Comparison of ENCODE assay signal across 1 cellular context in the genomic region with DNA sequence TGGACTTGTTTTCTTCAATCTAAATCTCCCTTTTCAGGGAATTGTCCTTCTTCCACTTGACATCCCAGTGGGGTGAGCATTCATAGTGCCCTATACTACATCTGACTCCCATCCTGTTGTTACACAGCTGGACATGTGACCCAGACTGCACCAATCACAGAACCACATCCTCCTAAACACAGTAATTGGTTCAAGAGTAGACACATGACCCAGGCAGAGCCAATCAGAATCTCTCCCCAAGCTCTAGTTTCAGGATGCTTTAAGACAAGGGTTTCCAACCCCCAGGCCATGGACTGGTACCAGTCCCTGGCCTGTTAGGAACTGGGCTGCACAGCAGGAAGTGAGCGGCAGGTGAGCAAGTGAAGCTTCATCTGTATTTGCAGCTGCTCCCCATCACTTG.
TF ChIP-seq lines count a peak whose summit lies in the region.

No MANE protein-coding gene starts in this region.

TF ChIP-seq in K562, 482 proteins besides CTCF, POLR2A, EP300 and RAD21:
- TF ChIP-seq RBM25 (IDR thresholded peaks at IDR 0.05; ENCODE audit: low read depth, low read length, severe bottlenecking), result peak; percentile 30
- peak; percentile 53 for TF ChIP-seq CBFA2T2 (conservative IDR thresholded peaks at IDR 0.05)
- no peak for TF ChIP-seq MIER1 (IDR thresholded peaks at IDR 0.05; ENCODE audit: low read depth)
- TF ChIP-seq, protein P1, sequence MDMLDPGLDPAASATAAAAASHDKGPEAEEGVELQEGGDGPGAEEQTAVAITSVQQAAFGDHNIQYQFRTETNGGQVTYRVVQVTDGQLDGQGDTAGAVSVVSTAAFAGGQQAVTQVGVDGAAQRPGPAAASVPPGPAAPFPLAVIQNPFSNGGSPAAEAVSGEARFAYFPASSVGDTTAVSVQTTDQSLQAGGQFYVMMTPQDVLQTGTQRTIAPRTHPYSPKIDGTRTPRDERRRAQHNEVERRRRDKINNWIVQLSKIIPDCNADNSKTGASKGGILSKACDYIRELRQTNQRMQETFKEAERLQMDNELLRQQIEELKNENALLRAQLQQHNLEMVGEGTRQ (CRISPR knock-in tag; IDR thresholded peaks at IDR 0.05), result peak; percentile 94
- TF ChIP-seq, protein P2, sequence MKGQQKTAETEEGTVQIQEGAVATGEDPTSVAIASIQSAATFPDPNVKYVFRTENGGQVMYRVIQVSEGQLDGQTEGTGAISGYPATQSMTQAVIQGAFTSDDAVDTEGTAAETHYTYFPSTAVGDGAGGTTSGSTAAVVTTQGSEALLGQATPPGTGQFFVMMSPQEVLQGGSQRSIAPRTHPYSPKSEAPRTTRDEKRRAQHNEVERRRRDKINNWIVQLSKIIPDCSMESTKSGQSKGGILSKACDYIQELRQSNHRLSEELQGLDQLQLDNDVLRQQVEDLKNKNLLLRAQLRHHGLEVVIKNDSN (CRISPR knock-in tag; IDR thresholded peaks at IDR 0.05), result peak; percentile 95
- TF ChIP-seq POLR2AphosphoS2 (IDR thresholded peaks at IDR 0.05; ENCODE audit: low read length), result no peak
- 0 out of 3 replicates have a peak, but pooled peaks of 1 of the 2 experiments have one; percentile 29 for TF ChIP-seq CBX3 (IDR thresholded peaks at IDR 0.05; ENCODE audit: borderline replicate concordance in 1 of 2, low read length in 2 of 2)
- peak; percentile 94 for TF ChIP-seq RAD51 (IDR thresholded peaks at IDR 0.05; ENCODE audit: borderline replicate concordance, low read depth)
- peak; percentile 81 for TF ChIP-seq NFYB (IDR thresholded peaks at IDR 0.05; ENCODE audit: extremely low read depth, insufficient read length)
- TF ChIP-seq ZNF507 (tag; conservative IDR thresholded peaks at IDR 0.05), result no peak
- TF ChIP-seq FOS (IDR thresholded peaks at IDR 0.05; ENCODE audit: extremely low read depth, insufficient read length), result peak; percentile 67
- TF ChIP-seq ZNF324 (CRISPR knock-in tag; IDR thresholded peaks at IDR 0.05), result no peak
